Comparison of ENCODE assay signal across 28 cellular contexts in genomic region chr10:62625484-62625883, GRCh38.
DNase-seq lines count a peak whose midpoint lies in the region; ATAC-seq and TF ChIP-seq lines count a peak whose summit lies in the region.
"Had no signal": no experiment of that assay in that cellular context is flagged by ENCODE, and none has a peak within 500 bp of the region (broad histone marks: within the 10 kb centered on the region; RNA-seq: fewer than 3 reads in every experiment).

No MANE protein-coding gene starts in this region.

- no peaks in the 10 kb centered on the region for H3K36me3 ChIP-seq in PC-3 (ENCODE audit: low read depth, low read length)
- H3K36me3 ChIP-seq: tibial artery had no signal

- H4K20me1 ChIP-seq in PC-3 (ENCODE audit: low read length): no peaks in the 10 kb centered on the region

- peaks cover 4% of the 10 kb centered on the region for H3K27me3 Mint-ChIP-seq in nephron (ENCODE audit: low read depth)
- H3K27me3 Mint-ChIP-seq in activated CD4-positive, alpha-beta T cell treated with anti-CD3 and anti-CD28 coated beads, Interleukin-2, amount 10 ng/mL, durations not matched to agents 24 days and 14 days: no peaks in the 10 kb centered on the region
- H3K27me3 Mint-ChIP-seq: activated B cell treated with CpG ODN at 0.5 μM for 24 hours, B cell, naive B cell had no signal

- H3K4me1 ChIP-seq in PC-3 (ENCODE audit: insufficient read depth, low read length): peaks cover 44% of the 10 kb centered on the region

- H3K4me3 ChIP-seq in LNCaP clone FGC (ENCODE audit: low read depth, low read length) (no peak overlapping the region), PC-3 (ENCODE audit: low read length) (peak overlapping the region; percentile 5; the same call in 1 of the 2 replicates)
- H3K4me3 ChIP-seq: PC-9, tibial artery had no signal

- POLR2A ChIA-PET in PC-3 (lab: Charles Lee; ENCODE audit: unreplicated experiment): interaction anchor here (0.5 kb wide), 1 partner anchor 508 kb away, joined by 9 read pairs; no protein-coding TSS in a partner anchor

- intact Hi-C loops in PC-3 (cut with micrococcal nuclease): loop anchor here (1.0 kb wide), 2 partner anchors 108 to 191 kb away; partner anchors contain the start of gene EGR2
- intact Hi-C loops in activated CD4-positive, alpha-beta T cell treated with anti-CD3 and anti-CD28 coated beads, Interleukin-2, amount 10 ng/mL, durations not matched to agents 24 days and 14 days (cut with micrococcal nuclease): no loop called here

- peaks cover 26% of the 10 kb centered on the region for H3K4me1 Mint-ChIP-seq in nephron
- peaks cover 15% of the 10 kb centered on the region for H3K4me1 Mint-ChIP-seq in activated CD4-positive, alpha-beta T cell treated with anti-CD3 and anti-CD28 coated beads, Interleukin-2, amount 10 ng/mL, durations not matched to agents 24 days and 14 days
- H3K4me1 Mint-ChIP-seq: mesothelial cell of epicardium had no signal

- H3K9me3 ChIP-seq in PC-3 (ENCODE audit: low read length): no peaks in the 10 kb centered on the region
- H3K9me3 ChIP-seq: tibial artery had no signal

- no peak for TF ChIP-seq CTCF in LNCaP clone FGC (IDR thresholded peaks at IDR 0.05; ENCODE audit: control insufficient read depth, extremely low read depth, insufficient read depth)
- no peak for TF ChIP-seq CTCF in PC-3 (conservative IDR thresholded peaks at IDR 0.05; ENCODE audit: low read depth, low read length)
- TF ChIP-seq CTCF in nephron (IDR thresholded peaks at IDR 0.05; ENCODE audit: unreplicated experiment in 3 of 3): no peak

- peak overlapping the region; percentile 62 for H2AFZ ChIP-seq in PC-3 (ENCODE audit: low read length)
- H2AFZ ChIP-seq: PC-9 had no signal

- no peaks in the 10 kb centered on the region for H3K27me3 ChIP-seq in PC-3 (ENCODE audit: low read length)
- H3K27me3 ChIP-seq: tibial artery had no signal

- no peaks in the 10 kb centered on the region for H3K36me3 Mint-ChIP-seq in nephron (ENCODE audit: low read depth)
- no peaks in the 10 kb centered on the region for H3K36me3 Mint-ChIP-seq in activated CD4-positive, alpha-beta T cell treated with anti-CD3 and anti-CD28 coated beads, Interleukin-2, amount 10 ng/mL, durations not matched to agents 24 days and 14 days (ENCODE audit: low read depth)
- H3K36me3 Mint-ChIP-seq: activated CD8-positive, alpha-beta memory T cell treated with anti-CD3 and anti-CD28 coated beads, Interleukin-2, amount 10 ng/mL, durations not matched to agents 7 days and 5 days; brain; mesothelial cell of epicardium; naive B cell had no signal

- peak overlapping the region in 2 of 3 experiments; percentile 59 to 64 for H3K27ac Mint-ChIP-seq in nephron
- H3K27ac Mint-ChIP-seq in activated CD4-positive, alpha-beta T cell treated with anti-CD3 and anti-CD28 coated beads, Interleukin-2, amount 10 ng/mL, durations not matched to agents 24 days and 14 days: no peak overlapping the region
- H3K27ac Mint-ChIP-seq: activated B cell treated with CpG ODN at 0.5 μM for 24 hours; activated CD8-positive, alpha-beta memory T cell treated with anti-CD3 and anti-CD28 coated beads, Interleukin-2, amount 10 ng/mL, durations not matched to agents 7 days and 5 days; B cell; brain; HFFc6; mesothelial cell of epicardium; naive B cell; stimulated activated naive CD8-positive, alpha-beta T cell treated with anti-CD3 and anti-CD28 coated beads, Interleukin-15, amount 100 ng/mL, for 72 hours had no signal

- peak overlapping the region; percentile 73 for H3K27ac ChIP-seq in PC-3 (ENCODE audit: low read length)
- H3K27ac ChIP-seq: PC-9, tibial artery had no signal

- peaks cover 12% of the 10 kb centered on the region for H3F3A ChIP-seq in PC-3 (ENCODE audit: low read length, unreplicated experiment)

- DNase-seq in COR-L47 (lab: John Stamatoyannopoulos, UW) (peak; percentile 75), LNCaP clone FGC (ENCODE audit: low read depth) (peak; percentile 48), PC-3 (peak; percentile 93), putamen (ENCODE audit: low spot score) (no peak)
- DNase-seq in activated CD4-positive, alpha-beta T cell treated with anti-CD3 and anti-CD28 coated beads, Interleukin-2, amount 10 ng/mL, durations not matched to agents 24 days and 14 days: no peak
- DNase-seq: activated B cell treated with CpG ODN at 0.5 μM for 24 hours; activated CD8-positive, alpha-beta memory T cell treated with anti-CD3 and anti-CD28 coated beads, Interleukin-2, amount 10 ng/mL, durations not matched to agents 7 days and 5 days; activated naive CD4-positive, alpha-beta T cell treated with Interleukin-2 at 50 U/mL for 16 hours; activated T-cell treated with anti-CD3 and anti-CD28 coated beads, Interleukin-2, amount 50 U/mL, for 48 hours; cerebellar nuclear complex; DND-41; HFFc6; naive B cell; NCI-H1092; NCI-H2029; NCI-H345; PC-9; SHP77; stimulated activated naive CD8-positive, alpha-beta T cell treated with anti-CD3 and anti-CD28 coated beads, Interleukin-15, amount 100 ng/mL, for 72 hours; SW 1271; T1000; tibial artery had no signal

- H3K9ac ChIP-seq in PC-3 (ENCODE audit: low read length): peak overlapping the region; percentile 36

- BruUV-seq in PC-3 (replicated peaks; lab: Mats Ljungman, UMichigan): no TSS peak

- no peaks in the 10 kb centered on the region for H3K9me3 Mint-ChIP-seq in nephron
- H3K9me3 Mint-ChIP-seq in activated CD4-positive, alpha-beta T cell treated with anti-CD3 and anti-CD28 coated beads, Interleukin-2, amount 10 ng/mL, durations not matched to agents 24 days and 14 days: no peaks in the 10 kb centered on the region
- H3K9me3 Mint-ChIP-seq: activated B cell treated with CpG ODN at 0.5 μM for 24 hours; brain; HFFc6; mesothelial cell of epicardium; stimulated activated naive CD8-positive, alpha-beta T cell treated with anti-CD3 and anti-CD28 coated beads, Interleukin-15, amount 100 ng/mL, for 72 hours had no signal

- no peaks in the 10 kb centered on the region for H3K79me2 ChIP-seq in PC-3 (ENCODE audit: low read length)

- ATAC-seq in PC-3 (peak; percentile 82), GM21723 (IDR thresholded peaks at IDR 0.05; ENCODE audit: unreplicated experiment) (no peak), GM21360 (IDR thresholded peaks at IDR 0.05; ENCODE audit: unreplicated experiment) (no peak)
- ATAC-seq: activated CD8-positive, alpha-beta memory T cell treated with anti-CD3 and anti-CD28 coated beads, Interleukin-2, amount 10 ng/mL, durations not matched to agents 7 days and 5 days; stimulated activated naive CD8-positive, alpha-beta T cell treated with anti-CD3 and anti-CD28 coated beads, Interleukin-15, amount 100 ng/mL, for 72 hours had no signal

- CTCF ChIA-PET in PC-3 (lab: Charles Lee): interaction anchor here (1.4 kb wide), 1 partner anchor 192 kb away, joined by 11 read pairs; no protein-coding TSS in a partner anchor

- H3K9me2 ChIP-seq in PC-3 (replicated peaks; ENCODE audit: low read length): no peaks in the 10 kb centered on the region

- H3K4me3 Mint-ChIP-seq in nephron: no peak overlapping the region
- no peak overlapping the region for H3K4me3 Mint-ChIP-seq in activated CD4-positive, alpha-beta T cell treated with anti-CD3 and anti-CD28 coated beads, Interleukin-2, amount 10 ng/mL, durations not matched to agents 24 days and 14 days
- H3K4me3 Mint-ChIP-seq: activated B cell treated with CpG ODN at 0.5 μM for 24 hours; activated CD8-positive, alpha-beta memory T cell treated with anti-CD3 and anti-CD28 coated beads, Interleukin-2, amount 10 ng/mL, durations not matched to agents 7 days and 5 days; B cell; brain; HFFc6; mesothelial cell of epicardium; naive B cell; stimulated activated naive CD8-positive, alpha-beta T cell treated with anti-CD3 and anti-CD28 coated beads, Interleukin-15, amount 100 ng/mL, for 72 hours had no signal

- peak overlapping the region; percentile 66 for H3K4me2 ChIP-seq in PC-3 (ENCODE audit: low read length)
- H3K4me2 ChIP-seq: PC-9 had no signal

Comparison
In these comparisons a context has a peak if more than half of its experiments do, and no peak if none do; other contexts are left out.
1. DNase-seq: peak in COR-L47 (single experiment), LNCaP clone FGC (single experiment) and PC-3 (single experiment); none in activated CD4-positive, alpha-beta T cell treated with anti-CD3 and anti-CD28 coated beads, Interleukin-2, amount 10 ng/mL, durations not matched to agents 24 days and 14 days (single experiment) and putamen (single experiment).